Comparison of ENCODE assay signal across 20 cellular contexts in the genomic region with DNA sequence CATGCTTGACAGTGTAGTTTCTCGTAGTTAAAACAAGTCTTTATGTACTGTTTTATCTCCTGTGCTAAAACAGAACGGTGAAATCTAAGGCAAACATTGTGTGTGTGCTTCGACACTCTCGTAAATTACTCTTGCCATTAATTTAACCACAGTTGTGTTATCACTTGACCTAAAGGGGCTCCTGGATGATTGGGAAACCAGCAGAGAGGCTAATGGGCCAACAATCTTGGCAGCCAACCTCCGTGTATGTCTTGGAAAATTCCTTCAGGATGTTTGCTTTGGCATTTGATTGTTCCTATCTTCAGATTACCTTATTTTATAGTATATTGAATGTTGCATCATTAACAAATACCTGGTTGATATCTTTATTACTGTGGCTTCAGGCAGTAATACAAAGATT.
DNase-seq lines count a peak whose midpoint lies in the region; ATAC-seq, FAIRE-seq and TF ChIP-seq lines count a peak whose summit lies in the region.
"Had no signal": no experiment of that assay in that cellular context is flagged by ENCODE, and none has a peak within 500 bp of the region (broad histone marks: within the 10 kb centered on the region; RNA-seq: fewer than 3 reads in every experiment).

No MANE protein-coding gene starts in this region.

- DNase-seq in A172 (ENCODE audit: low spot score) (peak; percentile 13), LNCaP clone FGC (ENCODE audit: low read depth) (peak; percentile 95), amniotic epithelial cell (ENCODE audit: low read depth) (peak; percentile 43), pancreas (no peak), dorsolateral prefrontal cortex (no peak), NOMO-1 treated with DMSO at 0.1 percent for 48 hours (lab: John Stamatoyannopoulos, UW; ENCODE audit: unreplicated experiment) (no peak)
- no peak for DNase-seq in activated T-helper 2 cell treated with anti-CD3 and anti-CD28 coated beads, Interferon-gamma antibody, Interleukin-2, Interleukin-4, amounts not matched to agents 10 μg/mL and 5 μg/mL and 100 μg/mL, durations not matched to agents 14 hours and 24 hours and 36 hours (ENCODE audit: low spot score)
- DNase-seq: H7, Kasumi-1, NCI-H1105 treated with DMSO at 0.1 percent for 48 hours, NCI-H187, NCI-H2107, NCI-H2227 treated with DMSO at 0.1 percent for 48 hours, NCI-H526, OCI-M1, RPMI8226, SIG-M5 had no signal

- H3K27ac ChIP-seq in pancreas (no peak overlapping the region), dorsolateral prefrontal cortex (no peak overlapping the region)

- no peaks in the 10 kb centered on the region for H3K36me3 ChIP-seq in pancreas

- no peaks in the 10 kb centered on the region for H3K36me3 Mint-ChIP-seq in activated T-helper 2 cell treated with anti-CD3 and anti-CD28 coated beads, Interferon-gamma antibody, Interleukin-2, Interleukin-4, amounts not matched to agents 10 μg/mL and 5 μg/mL and 100 μg/mL, durations not matched to agents 14 hours and 24 hours and 36 hours (ENCODE audit: low read depth)
- H3K36me3 Mint-ChIP-seq: CD14-positive monocyte had no signal

- no peaks in the 10 kb centered on the region for H3K9me3 ChIP-seq in pancreas

- H3K27ac Mint-ChIP-seq in activated T-helper 2 cell treated with anti-CD3 and anti-CD28 coated beads, Interferon-gamma antibody, Interleukin-2, Interleukin-4, amounts not matched to agents 10 μg/mL and 5 μg/mL and 100 μg/mL, durations not matched to agents 14 hours and 24 hours and 36 hours, result no peak overlapping the region
- H3K27ac Mint-ChIP-seq: CD14-positive monocyte had no signal

- ATAC-seq in pancreas, result peak in 3 of 4 donors; percentile 37 to 64 (median 57)
- ATAC-seq in GM18868 (IDR thresholded peaks at IDR 0.05; ENCODE audit: unreplicated experiment), result no peak

- no peak for TF ChIP-seq CTCF in LNCaP clone FGC (IDR thresholded peaks at IDR 0.05; ENCODE audit: control insufficient read depth, extremely low read depth, insufficient read depth)
- TF ChIP-seq CTCF in pancreas (IDR thresholded peaks at IDR 0.05), result no peak
- no peak for TF ChIP-seq CTCF in dorsolateral prefrontal cortex (IDR thresholded peaks at IDR 0.05 in 54 of 56, conservative IDR thresholded peaks at IDR 0.05 in 2 of 56; ENCODE audit: low read depth in 1 of 56, partially characterized antibody in 56 of 56)

- H3K27me3 Mint-ChIP-seq in activated T-helper 2 cell treated with anti-CD3 and anti-CD28 coated beads, Interferon-gamma antibody, Interleukin-2, Interleukin-4, amounts not matched to agents 10 μg/mL and 5 μg/mL and 100 μg/mL, durations not matched to agents 14 hours and 24 hours and 36 hours (ENCODE audit: low read depth), result no peaks in the 10 kb centered on the region

- no peaks in the 10 kb centered on the region for H3K9me3 Mint-ChIP-seq in activated T-helper 2 cell treated with anti-CD3 and anti-CD28 coated beads, Interferon-gamma antibody, Interleukin-2, Interleukin-4, amounts not matched to agents 10 μg/mL and 5 μg/mL and 100 μg/mL, durations not matched to agents 14 hours and 24 hours and 36 hours

- no peak for FAIRE-seq in pancreas (lab: Jason Lieb, UNC)
- FAIRE-seq: G401.6 had no signal

- no peak overlapping the region for H3K4me3 Mint-ChIP-seq in activated T-helper 2 cell treated with anti-CD3 and anti-CD28 coated beads, Interferon-gamma antibody, Interleukin-2, Interleukin-4, amounts not matched to agents 10 μg/mL and 5 μg/mL and 100 μg/mL, durations not matched to agents 14 hours and 24 hours and 36 hours (ENCODE audit: low read depth)
- H3K4me3 Mint-ChIP-seq: CD14-positive monocyte had no signal

- H3K4me1 Mint-ChIP-seq in activated T-helper 2 cell treated with anti-CD3 and anti-CD28 coated beads, Interferon-gamma antibody, Interleukin-2, Interleukin-4, amounts not matched to agents 10 μg/mL and 5 μg/mL and 100 μg/mL, durations not matched to agents 14 hours and 24 hours and 36 hours (ENCODE audit: low read depth), result no peaks in the 10 kb centered on the region
- H3K4me1 Mint-ChIP-seq: CD14-positive monocyte had no signal

- H3K27me3 ChIP-seq in pancreas (no peaks in the 10 kb centered on the region), dorsolateral prefrontal cortex (peaks cover 0 to 4% (median 0%) of the 10 kb centered on the region in 45 donors)

- WGBS in pancreas, 2 donors, result 14 to 16% methylated on average over 5 of the region's 5 CpGs

- no peak overlapping the region for H3K4me3 ChIP-seq in LNCaP clone FGC (ENCODE audit: low read depth, low read length)
- H3K4me3 ChIP-seq in pancreas, result no peak overlapping the region
- H3K4me3 ChIP-seq in dorsolateral prefrontal cortex, result no peak overlapping the region

- intact Hi-C loops in pancreas (cut with DNase I), result no loop called here
- intact Hi-C loops in dorsolateral prefrontal cortex (cut with DNase I), result no loop called here
- intact Hi-C loops in activated T-helper 2 cell treated with anti-CD3 and anti-CD28 coated beads, Interferon-gamma antibody, Interleukin-2, Interleukin-4, amounts not matched to agents 10 μg/mL and 5 μg/mL and 100 μg/mL, durations not matched to agents 14 hours and 24 hours and 36 hours (cut with micrococcal nuclease), result no loop called here

- H3K4me1 ChIP-seq in pancreas, result peaks cover 0 to 8% (median 5%) of the 10 kb centered on the region in 3 donors

Comparison
In these comparisons a context has a peak if more than half of its experiments do, and no peak if none do; other contexts are left out.
1. DNase-seq: peak in A172 (single experiment), LNCaP clone FGC (single experiment) and amniotic epithelial cell (single experiment); none in pancreas (0 of 6), dorsolateral prefrontal cortex (0 of 10), activated T-helper 2 cell treated with anti-CD3 and anti-CD28 coated beads, Interferon-gamma antibody, Interleukin-2, Interleukin-4, amounts not matched to agents 10 μg/mL and 5 μg/mL and 100 μg/mL, durations not matched to agents 14 hours and 24 hours and 36 hours (single experiment) and NOMO-1 treated with DMSO at 0.1 percent for 48 hours (single experiment).